ENCODE assay signal across 1 cellular context in the genomic region with DNA sequence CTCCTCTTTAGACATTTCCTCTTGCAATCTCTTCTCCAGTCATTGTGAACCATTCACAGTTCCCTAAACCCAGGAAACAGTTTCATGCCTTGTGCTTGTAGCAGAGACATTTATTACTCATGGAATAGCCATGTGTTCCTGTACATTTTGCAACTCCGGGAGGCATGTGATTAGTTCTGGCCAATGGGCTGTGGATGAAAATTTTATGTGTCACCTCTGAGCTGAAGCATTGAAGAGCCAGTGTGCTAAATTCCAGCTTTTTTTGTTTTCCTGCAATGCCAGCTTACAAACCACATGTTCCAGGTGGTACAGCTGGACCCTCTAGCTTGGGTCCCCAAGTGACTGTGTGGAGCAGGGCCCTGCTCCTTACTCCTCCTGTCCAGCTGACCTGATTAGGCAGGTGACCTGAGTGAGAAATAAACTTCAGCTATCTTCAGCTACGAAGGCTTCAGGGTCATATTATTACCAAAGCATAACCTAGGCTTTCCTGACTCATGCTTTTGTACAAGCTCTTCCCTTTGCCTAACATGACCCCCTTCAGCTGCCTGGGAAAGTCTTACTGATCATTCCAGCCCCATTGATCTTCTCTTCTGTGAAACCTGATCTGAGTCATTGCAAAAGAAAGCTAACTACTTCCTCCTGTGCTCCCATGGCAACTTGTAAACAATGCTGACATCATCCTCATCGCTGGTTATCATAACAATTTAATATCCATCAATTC.
TF ChIP-seq lines count a peak whose summit lies in the region.

No MANE protein-coding gene starts in this region.

TF ChIP-seq in HepG2, 621 proteins besides CTCF, POLR2A, EP300 and RAD21 (continued from another document and continues in another):
- TF ChIP-seq, protein P1, sequence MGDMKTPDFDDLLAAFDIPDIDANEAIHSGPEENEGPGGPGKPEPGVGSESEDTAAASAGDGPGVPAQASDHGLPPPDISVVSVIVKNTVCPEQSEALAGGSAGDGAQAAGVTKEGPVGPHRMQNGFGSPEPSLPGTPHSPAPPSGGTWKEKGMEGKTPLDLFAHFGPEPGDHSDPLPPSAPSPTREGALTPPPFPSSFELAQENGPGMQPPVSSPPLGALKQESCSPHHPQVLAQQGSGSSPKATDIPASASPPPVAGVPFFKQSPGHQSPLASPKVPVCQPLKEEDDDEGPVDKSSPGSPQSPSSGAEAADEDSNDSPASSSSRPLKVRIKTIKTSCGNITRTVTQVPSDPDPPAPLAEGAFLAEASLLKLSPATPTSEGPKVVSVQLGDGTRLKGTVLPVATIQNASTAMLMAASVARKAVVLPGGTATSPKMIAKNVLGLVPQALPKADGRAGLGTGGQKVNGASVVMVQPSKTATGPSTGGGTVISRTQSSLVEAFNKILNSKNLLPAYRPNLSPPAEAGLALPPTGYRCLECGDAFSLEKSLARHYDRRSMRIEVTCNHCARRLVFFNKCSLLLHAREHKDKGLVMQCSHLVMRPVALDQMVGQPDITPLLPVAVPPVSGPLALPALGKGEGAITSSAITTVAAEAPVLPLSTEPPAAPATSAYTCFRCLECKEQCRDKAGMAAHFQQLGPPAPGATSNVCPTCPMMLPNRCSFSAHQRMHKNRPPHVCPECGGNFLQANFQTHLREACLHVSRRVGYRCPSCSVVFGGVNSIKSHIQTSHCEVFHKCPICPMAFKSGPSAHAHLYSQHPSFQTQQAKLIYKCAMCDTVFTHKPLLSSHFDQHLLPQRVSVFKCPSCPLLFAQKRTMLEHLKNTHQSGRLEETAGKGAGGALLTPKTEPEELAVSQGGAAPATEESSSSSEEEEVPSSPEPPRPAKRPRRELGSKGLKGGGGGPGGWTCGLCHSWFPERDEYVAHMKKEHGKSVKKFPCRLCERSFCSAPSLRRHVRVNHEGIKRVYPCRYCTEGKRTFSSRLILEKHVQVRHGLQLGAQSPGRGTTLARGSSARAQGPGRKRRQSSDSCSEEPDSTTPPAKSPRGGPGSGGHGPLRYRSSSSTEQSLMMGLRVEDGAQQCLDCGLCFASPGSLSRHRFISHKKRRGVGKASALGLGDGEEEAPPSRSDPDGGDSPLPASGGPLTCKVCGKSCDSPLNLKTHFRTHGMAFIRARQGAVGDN (CRISPR knock-in tag; IDR thresholded peaks at IDR 0.05): no peak; the same call in 1 of the 2 replicates
- peak; percentile 94 for TF ChIP-seq CEBPG (CRISPR knock-in tag; IDR thresholded peaks at IDR 0.05)
- peak; percentile 93 for TF ChIP-seq TCF7 (IDR thresholded peaks at IDR 0.05; ENCODE audit: low read depth)
- TF ChIP-seq BORCS8-MEF2B (CRISPR knock-in tag; IDR thresholded peaks at IDR 0.05): peak; percentile 53; the same call in 1 of the 2 replicates
- TF ChIP-seq KMT2A (CRISPR knock-in tag; IDR thresholded peaks at IDR 0.05): no peak; the same call in 1 of the 2 replicates
- TF ChIP-seq, protein P2, sequence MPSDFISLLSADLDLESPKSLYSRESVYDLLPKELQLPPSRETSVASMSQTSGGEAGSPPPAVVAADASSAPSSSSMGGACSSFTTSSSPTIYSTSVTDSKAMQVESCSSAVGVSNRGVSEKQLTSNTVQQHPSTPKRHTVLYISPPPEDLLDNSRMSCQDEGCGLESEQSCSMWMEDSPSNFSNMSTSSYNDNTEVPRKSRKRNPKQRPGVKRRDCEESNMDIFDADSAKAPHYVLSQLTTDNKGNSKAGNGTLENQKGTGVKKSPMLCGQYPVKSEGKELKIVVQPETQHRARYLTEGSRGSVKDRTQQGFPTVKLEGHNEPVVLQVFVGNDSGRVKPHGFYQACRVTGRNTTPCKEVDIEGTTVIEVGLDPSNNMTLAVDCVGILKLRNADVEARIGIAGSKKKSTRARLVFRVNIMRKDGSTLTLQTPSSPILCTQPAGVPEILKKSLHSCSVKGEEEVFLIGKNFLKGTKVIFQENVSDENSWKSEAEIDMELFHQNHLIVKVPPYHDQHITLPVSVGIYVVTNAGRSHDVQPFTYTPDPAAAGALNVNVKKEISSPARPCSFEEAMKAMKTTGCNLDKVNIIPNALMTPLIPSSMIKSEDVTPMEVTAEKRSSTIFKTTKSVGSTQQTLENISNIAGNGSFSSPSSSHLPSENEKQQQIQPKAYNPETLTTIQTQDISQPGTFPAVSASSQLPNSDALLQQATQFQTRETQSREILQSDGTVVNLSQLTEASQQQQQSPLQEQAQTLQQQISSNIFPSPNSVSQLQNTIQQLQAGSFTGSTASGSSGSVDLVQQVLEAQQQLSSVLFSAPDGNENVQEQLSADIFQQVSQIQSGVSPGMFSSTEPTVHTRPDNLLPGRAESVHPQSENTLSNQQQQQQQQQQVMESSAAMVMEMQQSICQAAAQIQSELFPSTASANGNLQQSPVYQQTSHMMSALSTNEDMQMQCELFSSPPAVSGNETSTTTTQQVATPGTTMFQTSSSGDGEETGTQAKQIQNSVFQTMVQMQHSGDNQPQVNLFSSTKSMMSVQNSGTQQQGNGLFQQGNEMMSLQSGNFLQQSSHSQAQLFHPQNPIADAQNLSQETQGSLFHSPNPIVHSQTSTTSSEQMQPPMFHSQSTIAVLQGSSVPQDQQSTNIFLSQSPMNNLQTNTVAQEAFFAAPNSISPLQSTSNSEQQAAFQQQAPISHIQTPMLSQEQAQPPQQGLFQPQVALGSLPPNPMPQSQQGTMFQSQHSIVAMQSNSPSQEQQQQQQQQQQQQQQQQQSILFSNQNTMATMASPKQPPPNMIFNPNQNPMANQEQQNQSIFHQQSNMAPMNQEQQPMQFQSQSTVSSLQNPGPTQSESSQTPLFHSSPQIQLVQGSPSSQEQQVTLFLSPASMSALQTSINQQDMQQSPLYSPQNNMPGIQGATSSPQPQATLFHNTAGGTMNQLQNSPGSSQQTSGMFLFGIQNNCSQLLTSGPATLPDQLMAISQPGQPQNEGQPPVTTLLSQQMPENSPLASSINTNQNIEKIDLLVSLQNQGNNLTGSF (CRISPR knock-in tag; IDR thresholded peaks at IDR 0.05): no peak
- TF ChIP-seq, protein P3, sequence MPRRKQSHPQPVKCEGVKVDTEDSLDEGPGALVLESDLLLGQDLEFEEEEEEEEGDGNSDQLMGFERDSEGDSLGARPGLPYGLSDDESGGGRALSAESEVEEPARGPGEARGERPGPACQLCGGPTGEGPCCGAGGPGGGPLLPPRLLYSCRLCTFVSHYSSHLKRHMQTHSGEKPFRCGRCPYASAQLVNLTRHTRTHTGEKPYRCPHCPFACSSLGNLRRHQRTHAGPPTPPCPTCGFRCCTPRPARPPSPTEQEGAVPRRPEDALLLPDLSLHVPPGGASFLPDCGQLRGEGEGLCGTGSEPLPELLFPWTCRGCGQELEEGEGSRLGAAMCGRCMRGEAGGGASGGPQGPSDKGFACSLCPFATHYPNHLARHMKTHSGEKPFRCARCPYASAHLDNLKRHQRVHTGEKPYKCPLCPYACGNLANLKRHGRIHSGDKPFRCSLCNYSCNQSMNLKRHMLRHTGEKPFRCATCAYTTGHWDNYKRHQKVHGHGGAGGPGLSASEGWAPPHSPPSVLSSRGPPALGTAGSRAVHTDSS (CRISPR knock-in tag; conservative IDR thresholded peaks at IDR 0.05): no peak
- no peak for TF ChIP-seq SP4 (CRISPR knock-in tag; IDR thresholded peaks at IDR 0.05)
- TF ChIP-seq ZNF83 (CRISPR knock-in tag; IDR thresholded peaks at IDR 0.05; ENCODE audit: borderline replicate concordance): no peak
- TF ChIP-seq, protein P4, sequence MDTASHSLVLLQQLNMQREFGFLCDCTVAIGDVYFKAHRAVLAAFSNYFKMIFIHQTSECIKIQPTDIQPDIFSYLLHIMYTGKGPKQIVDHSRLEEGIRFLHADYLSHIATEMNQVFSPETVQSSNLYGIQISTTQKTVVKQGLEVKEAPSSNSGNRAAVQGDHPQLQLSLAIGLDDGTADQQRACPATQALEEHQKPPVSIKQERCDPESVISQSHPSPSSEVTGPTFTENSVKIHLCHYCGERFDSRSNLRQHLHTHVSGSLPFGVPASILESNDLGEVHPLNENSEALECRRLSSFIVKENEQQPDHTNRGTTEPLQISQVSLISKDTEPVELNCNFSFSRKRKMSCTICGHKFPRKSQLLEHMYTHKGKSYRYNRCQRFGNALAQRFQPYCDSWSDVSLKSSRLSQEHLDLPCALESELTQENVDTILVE (CRISPR knock-in tag; IDR thresholded peaks at IDR 0.05): no peak
- TF ChIP-seq, protein P5, sequence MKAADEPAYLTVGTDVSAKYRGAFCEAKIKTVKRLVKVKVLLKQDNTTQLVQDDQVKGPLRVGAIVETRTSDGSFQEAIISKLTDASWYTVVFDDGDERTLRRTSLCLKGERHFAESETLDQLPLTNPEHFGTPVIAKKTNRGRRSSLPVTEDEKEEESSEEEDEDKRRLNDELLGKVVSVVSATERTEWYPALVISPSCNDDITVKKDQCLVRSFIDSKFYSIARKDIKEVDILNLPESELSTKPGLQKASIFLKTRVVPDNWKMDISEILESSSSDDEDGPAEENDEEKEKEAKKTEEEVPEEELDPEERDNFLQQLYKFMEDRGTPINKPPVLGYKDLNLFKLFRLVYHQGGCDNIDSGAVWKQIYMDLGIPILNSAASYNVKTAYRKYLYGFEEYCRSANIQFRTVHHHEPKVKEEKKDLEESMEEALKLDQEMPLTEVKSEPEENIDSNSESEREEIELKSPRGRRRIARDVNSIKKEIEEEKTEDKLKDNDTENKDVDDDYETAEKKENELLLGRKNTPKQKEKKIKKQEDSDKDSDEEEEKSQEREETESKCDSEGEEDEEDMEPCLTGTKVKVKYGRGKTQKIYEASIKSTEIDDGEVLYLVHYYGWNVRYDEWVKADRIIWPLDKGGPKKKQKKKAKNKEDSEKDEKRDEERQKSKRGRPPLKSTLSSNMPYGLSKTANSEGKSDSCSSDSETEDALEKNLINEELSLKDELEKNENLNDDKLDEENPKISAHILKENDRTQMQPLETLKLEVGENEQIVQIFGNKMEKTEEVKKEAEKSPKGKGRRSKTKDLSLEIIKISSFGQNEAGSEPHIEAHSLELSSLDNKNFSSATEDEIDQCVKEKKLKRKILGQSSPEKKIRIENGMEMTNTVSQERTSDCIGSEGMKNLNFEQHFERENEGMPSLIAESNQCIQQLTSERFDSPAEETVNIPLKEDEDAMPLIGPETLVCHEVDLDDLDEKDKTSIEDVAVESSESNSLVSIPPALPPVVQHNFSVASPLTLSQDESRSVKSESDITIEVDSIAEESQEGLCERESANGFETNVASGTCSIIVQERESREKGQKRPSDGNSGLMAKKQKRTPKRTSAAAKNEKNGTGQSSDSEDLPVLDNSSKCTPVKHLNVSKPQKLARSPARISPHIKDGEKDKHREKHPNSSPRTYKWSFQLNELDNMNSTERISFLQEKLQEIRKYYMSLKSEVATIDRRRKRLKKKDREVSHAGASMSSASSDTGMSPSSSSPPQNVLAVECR (CRISPR knock-in tag; IDR thresholded peaks at IDR 0.05; ENCODE audit: borderline replicate concordance): peak; percentile 51; the same call in 1 of the 2 replicates
- TF ChIP-seq CBX5 (CRISPR knock-in tag; IDR thresholded peaks at IDR 0.05; ENCODE audit: borderline replicate concordance): peak; percentile 85
- no peak for TF ChIP-seq ISX (CRISPR knock-in tag; conservative IDR thresholded peaks at IDR 0.05)
- TF ChIP-seq, protein P6, sequence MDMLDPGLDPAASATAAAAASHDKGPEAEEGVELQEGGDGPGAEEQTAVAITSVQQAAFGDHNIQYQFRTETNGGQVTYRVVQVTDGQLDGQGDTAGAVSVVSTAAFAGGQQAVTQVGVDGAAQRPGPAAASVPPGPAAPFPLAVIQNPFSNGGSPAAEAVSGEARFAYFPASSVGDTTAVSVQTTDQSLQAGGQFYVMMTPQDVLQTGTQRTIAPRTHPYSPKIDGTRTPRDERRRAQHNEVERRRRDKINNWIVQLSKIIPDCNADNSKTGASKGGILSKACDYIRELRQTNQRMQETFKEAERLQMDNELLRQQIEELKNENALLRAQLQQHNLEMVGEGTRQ (IDR thresholded peaks at IDR 0.05; ENCODE audit: low read depth, low read length): peak; percentile 86
- TF ChIP-seq, protein P6 (CRISPR knock-in tag; IDR thresholded peaks at IDR 0.05; ENCODE audit: borderline replicate concordance): peak; percentile 82; the same call in 1 of the 2 replicates
- peak; percentile 10; the same call in 1 of the 2 replicates for TF ChIP-seq ZNF547 (CRISPR knock-in tag; IDR thresholded peaks at IDR 0.05)
- TF ChIP-seq, protein P7, sequence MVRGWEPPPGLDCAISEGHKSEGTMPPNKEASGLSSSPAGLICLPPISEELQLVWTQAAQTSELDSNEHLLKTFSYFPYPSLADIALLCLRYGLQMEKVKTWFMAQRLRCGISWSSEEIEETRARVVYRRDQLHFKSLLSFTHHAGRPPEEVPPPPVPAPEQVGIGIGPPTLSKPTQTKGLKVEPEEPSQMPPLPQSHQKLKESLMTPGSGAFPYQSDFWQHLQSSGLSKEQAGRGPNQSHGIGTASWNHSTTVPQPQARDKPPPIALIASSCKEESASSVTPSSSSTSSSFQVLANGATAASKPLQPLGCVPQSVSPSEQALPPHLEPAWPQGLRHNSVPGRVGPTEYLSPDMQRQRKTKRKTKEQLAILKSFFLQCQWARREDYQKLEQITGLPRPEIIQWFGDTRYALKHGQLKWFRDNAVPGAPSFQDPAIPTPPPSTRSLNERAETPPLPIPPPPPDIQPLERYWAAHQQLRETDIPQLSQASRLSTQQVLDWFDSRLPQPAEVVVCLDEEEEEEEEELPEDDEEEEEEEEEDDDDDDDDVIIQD (CRISPR knock-in tag; IDR thresholded peaks at IDR 0.05; ENCODE audit: low read depth): no peak; the same call in 1 of the 2 replicates
- no peak for TF ChIP-seq ATF7-NPFF (CRISPR knock-in tag; IDR thresholded peaks at IDR 0.05; ENCODE audit: low read depth)
- no peak for TF ChIP-seq ZBTB3 (CRISPR knock-in tag; IDR thresholded peaks at IDR 0.05; ENCODE audit: borderline replicate concordance, low read depth)
- no peak for TF ChIP-seq ZNF34 (CRISPR knock-in tag; IDR thresholded peaks at IDR 0.05; ENCODE audit: borderline replicate concordance)
- TF ChIP-seq, protein P8, sequence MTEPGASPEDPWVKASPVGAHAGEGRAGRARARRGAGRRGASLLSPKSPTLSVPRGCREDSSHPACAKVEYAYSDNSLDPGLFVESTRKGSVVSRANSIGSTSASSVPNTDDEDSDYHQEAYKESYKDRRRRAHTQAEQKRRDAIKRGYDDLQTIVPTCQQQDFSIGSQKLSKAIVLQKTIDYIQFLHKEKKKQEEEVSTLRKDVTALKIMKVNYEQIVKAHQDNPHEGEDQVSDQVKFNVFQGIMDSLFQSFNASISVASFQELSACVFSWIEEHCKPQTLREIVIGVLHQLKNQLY (CRISPR knock-in tag; IDR thresholded peaks at IDR 0.05): no peak
- no peak for TF ChIP-seq ZNF235 (CRISPR knock-in tag; IDR thresholded peaks at IDR 0.05; ENCODE audit: borderline replicate concordance)
- peak; percentile 63; the same call in 1 of the 2 replicates for TF ChIP-seq HOXA3 (CRISPR knock-in tag; IDR thresholded peaks at IDR 0.05)
